ENCODE assay signal across 1 cellular context in the genomic region with DNA sequence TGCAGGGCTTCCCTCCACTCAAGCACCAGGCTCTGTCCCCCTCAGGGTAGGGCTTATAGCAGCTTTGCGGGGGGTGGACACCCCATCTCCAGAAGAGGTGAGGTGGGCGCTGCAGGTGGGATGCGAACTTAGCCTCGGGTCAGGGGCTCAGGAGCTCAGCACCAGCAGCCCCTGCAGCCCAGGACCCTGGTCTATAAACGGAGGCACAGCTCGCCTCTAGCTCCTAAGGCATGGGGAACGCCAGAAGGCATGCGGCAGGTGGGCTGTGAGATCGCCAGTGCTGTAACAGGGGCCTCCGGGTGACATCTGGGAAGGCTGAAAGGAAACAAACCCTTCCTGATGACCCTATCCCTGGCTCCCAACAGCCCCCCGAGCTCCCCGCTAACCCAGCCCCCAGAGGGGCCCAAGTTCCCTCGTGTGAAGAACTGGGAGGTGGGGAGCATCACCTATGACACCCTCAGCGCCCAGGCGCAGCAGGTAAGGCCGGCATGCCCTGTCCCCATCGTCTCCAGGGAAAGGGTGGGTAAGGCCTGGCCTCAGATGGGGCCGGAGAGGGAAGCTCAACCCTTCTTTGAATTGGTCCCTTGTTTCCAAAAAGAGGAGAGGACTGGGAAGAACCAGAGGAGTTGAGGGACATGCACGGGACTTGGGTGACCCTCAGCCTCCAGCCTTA.
TF ChIP-seq lines count a peak whose summit lies in the region.

No MANE protein-coding gene starts in this region.

TF ChIP-seq in K562, 482 proteins besides CTCF, POLR2A, EP300 and RAD21 (continues in another document):
- TF ChIP-seq KHSRP (IDR thresholded peaks at IDR 0.05) (no peak), SP1 (CRISPR knock-in tag; IDR thresholded peaks at IDR 0.05) (no peak), ATF7 (IDR thresholded peaks at IDR 0.05) (0 out of 2 replicates have a peak, but pooled peaks have one; percentile 0), TOE1 (IDR thresholded peaks at IDR 0.05; ENCODE audit: borderline replicate concordance) (peak; percentile 11; the same call in 1 of the 2 replicates), TOE1 (CRISPR knock-in tag; IDR thresholded peaks at IDR 0.05; ENCODE audit: borderline replicate concordance, low read depth) (no peak; the same call in 1 of the 2 replicates), NR1H2 (CRISPR knock-in tag; IDR thresholded peaks at IDR 0.05) (no peak), ATF1 (CRISPR knock-in tag; IDR thresholded peaks at IDR 0.05) (no peak), ATF1 (tag; IDR thresholded peaks at IDR 0.05) (peak; percentile 15; the same call in 1 of the 2 replicates), PRPF4 (IDR thresholded peaks at IDR 0.05; ENCODE audit: insufficient read depth, low read depth, low read length, poor library complexity, severe bottlenecking) (no peak), KDM4B (IDR thresholded peaks at IDR 0.05; ENCODE audit: borderline replicate concordance in 2 of 2, low read depth in 1 of 2) (peak in 1 of 2 experiments; percentile 6; a peak in 1 of 4 replicates), NR2C2 (CRISPR knock-in tag; IDR thresholded peaks at IDR 0.05) (no peak; the same call in 1 of the 2 replicates), NR2C2 (tag; IDR thresholded peaks at IDR 0.05) (0 out of 2 replicates have a peak, but pooled peaks have one; percentile 11), ZNF232 (CRISPR knock-in tag; IDR thresholded peaks at IDR 0.05) (no peak; the same call in 1 of the 2 replicates), ZNF431 (CRISPR knock-in tag; IDR thresholded peaks at IDR 0.05) (0 out of 2 replicates have a peak, but pooled peaks have one; percentile 61), ZKSCAN8 (CRISPR knock-in tag; IDR thresholded peaks at IDR 0.05) (0 out of 2 replicates have a peak, but pooled peaks have one; percentile 17), DNMT1 (IDR thresholded peaks at IDR 0.05) (no peak), FOXP1 (CRISPR knock-in tag; IDR thresholded peaks at IDR 0.05) (no peak), FOSL1 (tag; conservative IDR thresholded peaks at IDR 0.05) (0 out of 2 replicates have a peak, but pooled peaks have one; percentile 7), KLF1 (tag; IDR thresholded peaks at IDR 0.05) (0 out of 2 replicates have a peak, but pooled peaks have one; percentile 4), ZNF830 (CRISPR knock-in tag; IDR thresholded peaks at IDR 0.05) (no peak), TARDBP (IDR thresholded peaks at IDR 0.05) (peak; percentile 18; the same call in 1 of the 2 replicates), FOXK1 (CRISPR knock-in tag; IDR thresholded peaks at IDR 0.05; ENCODE audit: borderline replicate concordance) (0 out of 2 replicates have a peak, but pooled peaks have one; percentile 3)
- TF ChIP-seq, protein P1, sequence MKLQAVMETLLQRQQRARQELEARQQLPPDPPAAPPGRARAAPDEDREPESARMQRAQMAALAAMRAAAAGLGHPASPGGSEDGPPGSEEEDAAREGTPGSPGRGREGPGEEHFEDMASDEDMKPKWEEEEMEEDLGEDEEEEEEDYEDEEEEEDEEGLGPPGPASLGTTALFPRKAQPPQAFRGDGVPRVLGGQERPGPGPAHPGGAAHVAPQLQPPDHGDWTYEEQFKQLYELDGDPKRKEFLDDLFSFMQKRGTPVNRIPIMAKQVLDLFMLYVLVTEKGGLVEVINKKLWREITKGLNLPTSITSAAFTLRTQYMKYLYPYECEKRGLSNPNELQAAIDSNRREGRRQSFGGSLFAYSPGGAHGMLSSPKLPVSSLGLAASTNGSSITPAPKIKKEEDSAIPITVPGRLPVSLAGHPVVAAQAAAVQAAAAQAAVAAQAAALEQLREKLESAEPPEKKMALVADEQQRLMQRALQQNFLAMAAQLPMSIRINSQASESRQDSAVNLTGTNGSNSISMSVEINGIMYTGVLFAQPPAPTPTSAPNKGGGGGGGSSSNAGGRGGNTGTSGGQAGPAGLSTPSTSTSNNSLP (IDR thresholded peaks at IDR 0.05; ENCODE audit: borderline replicate concordance, low read depth, low read length) = no peak
- TF ChIP-seq, protein P2, sequence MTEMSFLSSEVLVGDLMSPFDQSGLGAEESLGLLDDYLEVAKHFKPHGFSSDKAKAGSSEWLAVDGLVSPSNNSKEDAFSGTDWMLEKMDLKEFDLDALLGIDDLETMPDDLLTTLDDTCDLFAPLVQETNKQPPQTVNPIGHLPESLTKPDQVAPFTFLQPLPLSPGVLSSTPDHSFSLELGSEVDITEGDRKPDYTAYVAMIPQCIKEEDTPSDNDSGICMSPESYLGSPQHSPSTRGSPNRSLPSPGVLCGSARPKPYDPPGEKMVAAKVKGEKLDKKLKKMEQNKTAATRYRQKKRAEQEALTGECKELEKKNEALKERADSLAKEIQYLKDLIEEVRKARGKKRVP (CRISPR knock-in tag; IDR thresholded peaks at IDR 0.05) = no peak
- TF ChIP-seq, protein P3, sequence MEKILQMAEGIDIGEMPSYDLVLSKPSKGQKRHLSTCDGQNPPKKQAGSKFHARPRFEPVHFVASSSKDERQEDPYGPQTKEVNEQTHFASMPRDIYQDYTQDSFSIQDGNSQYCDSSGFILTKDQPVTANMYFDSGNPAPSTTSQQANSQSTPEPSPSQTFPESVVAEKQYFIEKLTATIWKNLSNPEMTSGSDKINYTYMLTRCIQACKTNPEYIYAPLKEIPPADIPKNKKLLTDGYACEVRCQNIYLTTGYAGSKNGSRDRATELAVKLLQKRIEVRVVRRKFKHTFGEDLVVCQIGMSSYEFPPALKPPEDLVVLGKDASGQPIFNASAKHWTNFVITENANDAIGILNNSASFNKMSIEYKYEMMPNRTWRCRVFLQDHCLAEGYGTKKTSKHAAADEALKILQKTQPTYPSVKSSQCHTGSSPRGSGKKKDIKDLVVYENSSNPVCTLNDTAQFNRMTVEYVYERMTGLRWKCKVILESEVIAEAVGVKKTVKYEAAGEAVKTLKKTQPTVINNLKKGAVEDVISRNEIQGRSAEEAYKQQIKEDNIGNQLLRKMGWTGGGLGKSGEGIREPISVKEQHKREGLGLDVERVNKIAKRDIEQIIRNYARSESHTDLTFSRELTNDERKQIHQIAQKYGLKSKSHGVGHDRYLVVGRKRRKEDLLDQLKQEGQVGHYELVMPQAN (IDR thresholded peaks at IDR 0.05; ENCODE audit: borderline replicate concordance) = 0 out of 2 replicates have a peak, but pooled peaks have one; percentile 3
- TF ChIP-seq, protein P4, sequence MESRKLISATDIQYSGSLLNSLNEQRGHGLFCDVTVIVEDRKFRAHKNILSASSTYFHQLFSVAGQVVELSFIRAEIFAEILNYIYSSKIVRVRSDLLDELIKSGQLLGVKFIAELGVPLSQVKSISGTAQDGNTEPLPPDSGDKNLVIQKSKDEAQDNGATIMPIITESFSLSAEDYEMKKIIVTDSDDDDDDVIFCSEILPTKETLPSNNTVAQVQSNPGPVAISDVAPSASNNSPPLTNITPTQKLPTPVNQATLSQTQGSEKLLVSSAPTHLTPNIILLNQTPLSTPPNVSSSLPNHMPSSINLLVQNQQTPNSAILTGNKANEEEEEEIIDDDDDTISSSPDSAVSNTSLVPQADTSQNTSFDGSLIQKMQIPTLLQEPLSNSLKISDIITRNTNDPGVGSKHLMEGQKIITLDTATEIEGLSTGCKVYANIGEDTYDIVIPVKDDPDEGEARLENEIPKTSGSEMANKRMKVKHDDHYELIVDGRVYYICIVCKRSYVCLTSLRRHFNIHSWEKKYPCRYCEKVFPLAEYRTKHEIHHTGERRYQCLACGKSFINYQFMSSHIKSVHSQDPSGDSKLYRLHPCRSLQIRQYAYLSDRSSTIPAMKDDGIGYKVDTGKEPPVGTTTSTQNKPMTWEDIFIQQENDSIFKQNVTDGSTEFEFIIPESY (CRISPR knock-in tag; IDR thresholded peaks at IDR 0.05) = 0 out of 2 replicates have a peak, but pooled peaks have one; percentile 12
- TF ChIP-seq, protein P5, sequence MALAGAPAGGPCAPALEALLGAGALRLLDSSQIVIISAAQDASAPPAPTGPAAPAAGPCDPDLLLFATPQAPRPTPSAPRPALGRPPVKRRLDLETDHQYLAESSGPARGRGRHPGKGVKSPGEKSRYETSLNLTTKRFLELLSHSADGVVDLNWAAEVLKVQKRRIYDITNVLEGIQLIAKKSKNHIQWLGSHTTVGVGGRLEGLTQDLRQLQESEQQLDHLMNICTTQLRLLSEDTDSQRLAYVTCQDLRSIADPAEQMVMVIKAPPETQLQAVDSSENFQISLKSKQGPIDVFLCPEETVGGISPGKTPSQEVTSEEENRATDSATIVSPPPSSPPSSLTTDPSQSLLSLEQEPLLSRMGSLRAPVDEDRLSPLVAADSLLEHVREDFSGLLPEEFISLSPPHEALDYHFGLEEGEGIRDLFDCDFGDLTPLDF (CRISPR knock-in tag; IDR thresholded peaks at IDR 0.05) = peak; percentile 30; the same call in 1 of the 2 replicates
- TF ChIP-seq, protein P6, sequence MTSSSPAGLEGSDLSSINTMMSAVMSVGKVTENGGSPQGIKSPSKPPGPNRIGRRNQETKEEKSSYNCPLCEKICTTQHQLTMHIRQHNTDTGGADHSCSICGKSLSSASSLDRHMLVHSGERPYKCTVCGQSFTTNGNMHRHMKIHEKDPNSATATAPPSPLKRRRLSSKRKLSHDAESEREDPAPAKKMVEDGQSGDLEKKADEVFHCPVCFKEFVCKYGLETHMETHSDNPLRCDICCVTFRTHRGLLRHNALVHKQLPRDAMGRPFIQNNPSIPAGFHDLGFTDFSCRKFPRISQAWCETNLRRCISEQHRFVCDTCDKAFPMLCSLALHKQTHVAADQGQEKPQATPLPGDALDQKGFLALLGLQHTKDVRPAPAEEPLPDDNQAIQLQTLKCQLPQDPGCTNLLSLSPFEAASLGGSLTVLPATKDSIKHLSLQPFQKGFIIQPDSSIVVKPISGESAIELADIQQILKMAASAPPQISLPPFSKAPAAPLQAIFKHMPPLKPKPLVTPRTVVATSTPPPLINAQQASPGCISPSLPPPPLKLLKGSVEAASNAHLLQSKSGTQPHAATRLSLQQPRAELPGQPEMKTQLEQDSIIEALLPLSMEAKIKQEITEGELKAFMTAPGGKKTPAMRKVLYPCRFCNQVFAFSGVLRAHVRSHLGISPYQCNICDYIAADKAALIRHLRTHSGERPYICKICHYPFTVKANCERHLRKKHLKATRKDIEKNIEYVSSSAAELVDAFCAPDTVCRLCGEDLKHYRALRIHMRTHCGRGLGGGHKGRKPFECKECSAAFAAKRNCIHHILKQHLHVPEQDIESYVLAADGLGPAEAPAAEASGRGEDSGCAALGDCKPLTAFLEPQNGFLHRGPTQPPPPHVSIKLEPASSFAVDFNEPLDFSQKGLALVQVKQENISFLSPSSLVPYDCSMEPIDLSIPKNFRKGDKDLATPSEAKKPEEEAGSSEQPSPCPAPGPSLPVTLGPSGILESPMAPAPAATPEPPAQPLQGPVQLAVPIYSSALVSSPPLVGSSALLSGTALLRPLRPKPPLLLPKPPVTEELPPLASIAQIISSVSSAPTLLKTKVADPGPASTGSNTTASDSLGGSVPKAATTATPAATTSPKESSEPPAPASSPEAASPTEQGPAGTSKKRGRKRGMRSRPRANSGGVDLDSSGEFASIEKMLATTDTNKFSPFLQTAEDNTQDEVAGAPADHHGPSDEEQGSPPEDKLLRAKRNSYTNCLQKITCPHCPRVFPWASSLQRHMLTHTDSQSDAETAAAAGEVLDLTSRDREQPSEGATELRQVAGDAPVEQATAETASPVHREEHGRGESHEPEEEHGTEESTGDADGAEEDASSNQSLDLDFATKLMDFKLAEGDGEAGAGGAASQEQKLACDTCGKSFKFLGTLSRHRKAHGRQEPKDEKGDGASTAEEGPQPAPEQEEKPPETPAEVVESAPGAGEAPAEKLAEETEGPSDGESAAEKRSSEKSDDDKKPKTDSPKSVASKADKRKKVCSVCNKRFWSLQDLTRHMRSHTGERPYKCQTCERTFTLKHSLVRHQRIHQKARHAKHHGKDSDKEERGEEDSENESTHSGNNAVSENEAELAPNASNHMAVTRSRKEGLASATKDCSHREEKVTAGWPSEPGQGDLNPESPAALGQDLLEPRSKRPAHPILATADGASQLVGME (CRISPR knock-in tag; IDR thresholded peaks at IDR 0.05) = no peak
- TF ChIP-seq, protein P7, sequence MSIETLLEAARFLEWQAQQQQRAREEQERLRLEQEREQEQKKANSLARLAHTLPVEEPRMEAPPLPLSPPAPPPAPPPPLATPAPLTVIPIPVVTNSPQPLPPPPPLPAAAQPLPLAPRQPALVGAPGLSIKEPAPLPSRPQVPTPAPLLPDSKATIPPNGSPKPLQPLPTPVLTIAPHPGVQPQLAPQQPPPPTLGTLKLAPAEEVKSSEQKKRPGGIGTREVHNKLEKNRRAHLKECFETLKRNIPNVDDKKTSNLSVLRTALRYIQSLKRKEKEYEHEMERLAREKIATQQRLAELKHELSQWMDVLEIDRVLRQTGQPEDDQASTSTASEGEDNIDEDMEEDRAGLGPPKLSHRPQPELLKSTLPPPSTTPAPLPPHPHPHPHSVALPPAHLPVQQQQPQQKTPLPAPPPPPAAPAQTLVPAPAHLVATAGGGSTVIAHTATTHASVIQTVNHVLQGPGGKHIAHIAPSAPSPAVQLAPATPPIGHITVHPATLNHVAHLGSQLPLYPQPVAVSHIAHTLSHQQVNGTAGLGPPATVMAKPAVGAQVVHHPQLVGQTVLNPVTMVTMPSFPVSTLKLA (conservative IDR thresholded peaks at IDR 0.05) = 0 out of 4 replicates have a peak, but pooled peaks of 1 of the 2 experiments have one; percentile 11
- TF ChIP-seq, protein P8, sequence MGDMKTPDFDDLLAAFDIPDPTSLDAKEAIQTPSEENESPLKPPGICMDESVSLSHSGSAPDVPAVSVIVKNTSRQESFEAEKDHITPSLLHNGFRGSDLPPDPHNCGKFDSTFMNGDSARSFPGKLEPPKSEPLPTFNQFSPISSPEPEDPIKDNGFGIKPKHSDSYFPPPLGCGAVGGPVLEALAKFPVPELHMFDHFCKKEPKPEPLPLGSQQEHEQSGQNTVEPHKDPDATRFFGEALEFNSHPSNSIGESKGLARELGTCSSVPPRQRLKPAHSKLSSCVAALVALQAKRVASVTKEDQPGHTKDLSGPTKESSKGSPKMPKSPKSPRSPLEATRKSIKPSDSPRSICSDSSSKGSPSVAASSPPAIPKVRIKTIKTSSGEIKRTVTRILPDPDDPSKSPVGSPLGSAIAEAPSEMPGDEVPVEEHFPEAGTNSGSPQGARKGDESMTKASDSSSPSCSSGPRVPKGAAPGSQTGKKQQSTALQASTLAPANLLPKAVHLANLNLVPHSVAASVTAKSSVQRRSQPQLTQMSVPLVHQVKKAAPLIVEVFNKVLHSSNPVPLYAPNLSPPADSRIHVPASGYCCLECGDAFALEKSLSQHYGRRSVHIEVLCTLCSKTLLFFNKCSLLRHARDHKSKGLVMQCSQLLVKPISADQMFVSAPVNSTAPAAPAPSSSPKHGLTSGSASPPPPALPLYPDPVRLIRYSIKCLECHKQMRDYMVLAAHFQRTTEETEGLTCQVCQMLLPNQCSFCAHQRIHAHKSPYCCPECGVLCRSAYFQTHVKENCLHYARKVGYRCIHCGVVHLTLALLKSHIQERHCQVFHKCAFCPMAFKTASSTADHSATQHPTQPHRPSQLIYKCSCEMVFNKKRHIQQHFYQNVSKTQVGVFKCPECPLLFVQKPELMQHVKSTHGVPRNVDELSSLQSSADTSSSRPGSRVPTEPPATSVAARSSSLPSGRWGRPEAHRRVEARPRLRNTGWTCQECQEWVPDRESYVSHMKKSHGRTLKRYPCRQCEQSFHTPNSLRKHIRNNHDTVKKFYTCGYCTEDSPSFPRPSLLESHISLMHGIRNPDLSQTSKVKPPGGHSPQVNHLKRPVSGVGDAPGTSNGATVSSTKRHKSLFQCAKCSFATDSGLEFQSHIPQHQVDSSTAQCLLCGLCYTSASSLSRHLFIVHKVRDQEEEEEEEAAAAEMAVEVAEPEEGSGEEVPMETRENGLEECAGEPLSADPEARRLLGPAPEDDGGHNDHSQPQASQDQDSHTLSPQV (IDR thresholded peaks at IDR 0.05) = no peak
- TF ChIP-seq, protein P9, sequence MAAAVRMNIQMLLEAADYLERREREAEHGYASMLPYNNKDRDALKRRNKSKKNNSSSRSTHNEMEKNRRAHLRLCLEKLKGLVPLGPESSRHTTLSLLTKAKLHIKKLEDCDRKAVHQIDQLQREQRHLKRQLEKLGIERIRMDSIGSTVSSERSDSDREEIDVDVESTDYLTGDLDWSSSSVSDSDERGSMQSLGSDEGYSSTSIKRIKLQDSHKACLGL (CRISPR knock-in tag; IDR thresholded peaks at IDR 0.05; ENCODE audit: borderline replicate concordance, poor library complexity, severe bottlenecking) = peak; percentile 0
